In genomic region chr22:28831140-28832072, GRCh38 we compare ENCODE assay signal across 1 cellular context.
A peak's percentile ranks its signal among the peaks of the same experiment; 100 is the strongest.
TF ChIP-seq lines count a peak whose summit lies in the region.

No MANE protein-coding gene starts in this region.

TF ChIP-seq in HepG2, 621 proteins besides CTCF, POLR2A, EP300 and RAD21 (continued from another document):
- TF ChIP-seq HMGXB3 (CRISPR knock-in tag; IDR thresholded peaks at IDR 0.05; ENCODE audit: borderline replicate concordance) (no peak), GATAD1 (CRISPR knock-in tag; IDR thresholded peaks at IDR 0.05) (no peak), ZNF670 (CRISPR knock-in tag; IDR thresholded peaks at IDR 0.05; ENCODE audit: borderline replicate concordance) (no peak), ZNF335 (CRISPR knock-in tag; IDR thresholded peaks at IDR 0.05) (no peak), ZMYM3 (CRISPR knock-in tag; IDR thresholded peaks at IDR 0.05) (0 out of 2 replicates have a peak, but pooled peaks have one; percentile 16), RNF2 (conservative IDR thresholded peaks at IDR 0.05; ENCODE audit: low read depth) (no peak), MBD4 (IDR thresholded peaks at IDR 0.05; ENCODE audit: borderline replicate concordance, low read length) (no peak), ELK4 (CRISPR knock-in tag; IDR thresholded peaks at IDR 0.05; ENCODE audit: borderline replicate concordance) (no peak), ZNF660 (CRISPR knock-in tag; IDR thresholded peaks at IDR 0.05; ENCODE audit: borderline replicate concordance, low read depth) (no peak), ZNF691 (CRISPR knock-in tag; IDR thresholded peaks at IDR 0.05; ENCODE audit: borderline replicate concordance, low read depth) (no peak), ZBTB8A (CRISPR knock-in tag; IDR thresholded peaks at IDR 0.05; ENCODE audit: borderline replicate concordance, low read depth) (no peak), PHF8 (CRISPR knock-in tag; IDR thresholded peaks at IDR 0.05) (no peak), ZNF503 (CRISPR knock-in tag; IDR thresholded peaks at IDR 0.05) (no peak), ADNP (CRISPR knock-in tag; IDR thresholded peaks at IDR 0.05) (no peak), ZEB1 (IDR thresholded peaks at IDR 0.05; ENCODE audit: insufficient replicate concordance, low read depth) (no peak), KMT2A (CRISPR knock-in tag; IDR thresholded peaks at IDR 0.05) (no peak), NFKBIZ (CRISPR knock-in tag; IDR thresholded peaks at IDR 0.05) (no peak), ZNF891 (CRISPR knock-in tag; IDR thresholded peaks at IDR 0.05) (0 out of 2 replicates have a peak, but pooled peaks have one; percentile 22), ZBTB10 (CRISPR knock-in tag; IDR thresholded peaks at IDR 0.05; ENCODE audit: borderline replicate concordance) (no peak), ZBTB49 (CRISPR knock-in tag; IDR thresholded peaks at IDR 0.05; ENCODE audit: borderline replicate concordance) (no peak), ZNF768 (CRISPR knock-in tag; IDR thresholded peaks at IDR 0.05) (peak; percentile 36; the same call in 1 of the 2 replicates), CENPT (CRISPR knock-in tag; IDR thresholded peaks at IDR 0.05; ENCODE audit: low read depth) (no peak), ZNF883 (CRISPR knock-in tag; IDR thresholded peaks at IDR 0.05; ENCODE audit: not compliant biosample characterization) (no peak), FOSL1 (CRISPR knock-in tag; IDR thresholded peaks at IDR 0.05; ENCODE audit: borderline replicate concordance) (no peak)
- TF ChIP-seq, protein P1, sequence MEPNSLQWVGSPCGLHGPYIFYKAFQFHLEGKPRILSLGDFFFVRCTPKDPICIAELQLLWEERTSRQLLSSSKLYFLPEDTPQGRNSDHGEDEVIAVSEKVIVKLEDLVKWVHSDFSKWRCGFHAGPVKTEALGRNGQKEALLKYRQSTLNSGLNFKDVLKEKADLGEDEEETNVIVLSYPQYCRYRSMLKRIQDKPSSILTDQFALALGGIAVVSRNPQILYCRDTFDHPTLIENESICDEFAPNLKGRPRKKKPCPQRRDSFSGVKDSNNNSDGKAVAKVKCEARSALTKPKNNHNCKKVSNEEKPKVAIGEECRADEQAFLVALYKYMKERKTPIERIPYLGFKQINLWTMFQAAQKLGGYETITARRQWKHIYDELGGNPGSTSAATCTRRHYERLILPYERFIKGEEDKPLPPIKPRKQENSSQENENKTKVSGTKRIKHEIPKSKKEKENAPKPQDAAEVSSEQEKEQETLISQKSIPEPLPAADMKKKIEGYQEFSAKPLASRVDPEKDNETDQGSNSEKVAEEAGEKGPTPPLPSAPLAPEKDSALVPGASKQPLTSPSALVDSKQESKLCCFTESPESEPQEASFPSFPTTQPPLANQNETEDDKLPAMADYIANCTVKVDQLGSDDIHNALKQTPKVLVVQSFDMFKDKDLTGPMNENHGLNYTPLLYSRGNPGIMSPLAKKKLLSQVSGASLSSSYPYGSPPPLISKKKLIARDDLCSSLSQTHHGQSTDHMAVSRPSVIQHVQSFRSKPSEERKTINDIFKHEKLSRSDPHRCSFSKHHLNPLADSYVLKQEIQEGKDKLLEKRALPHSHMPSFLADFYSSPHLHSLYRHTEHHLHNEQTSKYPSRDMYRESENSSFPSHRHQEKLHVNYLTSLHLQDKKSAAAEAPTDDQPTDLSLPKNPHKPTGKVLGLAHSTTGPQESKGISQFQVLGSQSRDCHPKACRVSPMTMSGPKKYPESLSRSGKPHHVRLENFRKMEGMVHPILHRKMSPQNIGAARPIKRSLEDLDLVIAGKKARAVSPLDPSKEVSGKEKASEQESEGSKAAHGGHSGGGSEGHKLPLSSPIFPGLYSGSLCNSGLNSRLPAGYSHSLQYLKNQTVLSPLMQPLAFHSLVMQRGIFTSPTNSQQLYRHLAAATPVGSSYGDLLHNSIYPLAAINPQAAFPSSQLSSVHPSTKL (CRISPR knock-in tag; IDR thresholded peaks at IDR 0.05): no peak
- TF ChIP-seq, protein P2, sequence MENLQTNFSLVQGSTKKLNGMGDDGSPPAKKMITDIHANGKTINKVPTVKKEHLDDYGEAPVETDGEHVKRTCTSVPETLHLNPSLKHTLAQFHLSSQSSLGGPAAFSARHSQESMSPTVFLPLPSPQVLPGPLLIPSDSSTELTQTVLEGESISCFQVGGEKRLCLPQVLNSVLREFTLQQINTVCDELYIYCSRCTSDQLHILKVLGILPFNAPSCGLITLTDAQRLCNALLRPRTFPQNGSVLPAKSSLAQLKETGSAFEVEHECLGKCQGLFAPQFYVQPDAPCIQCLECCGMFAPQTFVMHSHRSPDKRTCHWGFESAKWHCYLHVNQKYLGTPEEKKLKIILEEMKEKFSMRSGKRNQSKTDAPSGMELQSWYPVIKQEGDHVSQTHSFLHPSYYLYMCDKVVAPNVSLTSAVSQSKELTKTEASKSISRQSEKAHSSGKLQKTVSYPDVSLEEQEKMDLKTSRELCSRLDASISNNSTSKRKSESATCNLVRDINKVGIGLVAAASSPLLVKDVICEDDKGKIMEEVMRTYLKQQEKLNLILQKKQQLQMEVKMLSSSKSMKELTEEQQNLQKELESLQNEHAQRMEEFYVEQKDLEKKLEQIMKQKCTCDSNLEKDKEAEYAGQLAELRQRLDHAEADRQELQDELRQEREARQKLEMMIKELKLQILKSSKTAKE (CRISPR knock-in tag; IDR thresholded peaks at IDR 0.05; ENCODE audit: borderline replicate concordance): no peak
- TF ChIP-seq, protein P3, sequence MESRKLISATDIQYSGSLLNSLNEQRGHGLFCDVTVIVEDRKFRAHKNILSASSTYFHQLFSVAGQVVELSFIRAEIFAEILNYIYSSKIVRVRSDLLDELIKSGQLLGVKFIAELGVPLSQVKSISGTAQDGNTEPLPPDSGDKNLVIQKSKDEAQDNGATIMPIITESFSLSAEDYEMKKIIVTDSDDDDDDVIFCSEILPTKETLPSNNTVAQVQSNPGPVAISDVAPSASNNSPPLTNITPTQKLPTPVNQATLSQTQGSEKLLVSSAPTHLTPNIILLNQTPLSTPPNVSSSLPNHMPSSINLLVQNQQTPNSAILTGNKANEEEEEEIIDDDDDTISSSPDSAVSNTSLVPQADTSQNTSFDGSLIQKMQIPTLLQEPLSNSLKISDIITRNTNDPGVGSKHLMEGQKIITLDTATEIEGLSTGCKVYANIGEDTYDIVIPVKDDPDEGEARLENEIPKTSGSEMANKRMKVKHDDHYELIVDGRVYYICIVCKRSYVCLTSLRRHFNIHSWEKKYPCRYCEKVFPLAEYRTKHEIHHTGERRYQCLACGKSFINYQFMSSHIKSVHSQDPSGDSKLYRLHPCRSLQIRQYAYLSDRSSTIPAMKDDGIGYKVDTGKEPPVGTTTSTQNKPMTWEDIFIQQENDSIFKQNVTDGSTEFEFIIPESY (CRISPR knock-in tag; IDR thresholded peaks at IDR 0.05): peak; percentile 92
- TF ChIP-seq, protein P4, sequence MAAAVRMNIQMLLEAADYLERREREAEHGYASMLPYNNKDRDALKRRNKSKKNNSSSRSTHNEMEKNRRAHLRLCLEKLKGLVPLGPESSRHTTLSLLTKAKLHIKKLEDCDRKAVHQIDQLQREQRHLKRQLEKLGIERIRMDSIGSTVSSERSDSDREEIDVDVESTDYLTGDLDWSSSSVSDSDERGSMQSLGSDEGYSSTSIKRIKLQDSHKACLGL (CRISPR knock-in tag; IDR thresholded peaks at IDR 0.05): no peak
